ENCODE assay signal across 21 cellular contexts in the genomic region with DNA sequence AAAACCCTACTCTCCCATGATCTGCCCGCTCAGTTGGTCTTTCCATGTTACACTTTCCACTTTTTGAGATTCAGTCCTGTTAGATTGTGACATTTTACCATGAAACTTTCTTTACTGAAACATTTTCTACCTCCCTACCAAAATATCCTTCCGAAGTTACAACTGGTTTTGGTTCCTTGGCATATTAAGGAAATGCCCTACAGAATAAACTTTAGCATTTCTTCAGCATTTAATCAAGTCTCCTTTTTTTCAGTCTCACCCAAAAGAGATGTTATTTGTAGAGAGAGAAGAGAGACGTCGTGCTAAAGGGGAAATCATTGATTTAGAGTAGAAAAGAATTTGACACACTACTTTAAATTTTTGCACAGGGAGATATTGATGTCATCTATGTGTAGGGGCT. TPM values are rescaled to one million over a fixed set of nuclear protein-coding genes. Genes with fewer than 3 reads are reported as not detected.
"Had no signal": no experiment of that assay in that cellular context is flagged by ENCODE, and none has a peak within 500 bp of the region (broad histone marks: within the 10 kb centered on the region; RNA-seq: fewer than 3 reads in every experiment).

No MANE protein-coding gene starts in this region.

- H3K36me3 ChIP-seq: gastrocnemius medialis, heart left ventricle, lower lobe of right lung, neutrophil, pancreas, spleen, thoracic aorta, tibial nerve, upper lobe of right lung, uterus had no signal

- H3K4me1 ChIP-seq: uterus had no signal

- H3K4me3 Mint-ChIP-seq: naive thymus-derived CD8-positive, alpha-beta T cell; stimulated activated naive B cell treated with anti-CD40 and anti-IgM and Interleukin-4, amounts not matched to agents 10 μg/mL and 1 μg/mL and 100 μg/mL, for 72 hours; stimulated activated naive CD8-positive, alpha-beta T cell treated with anti-CD3 and anti-CD28 coated beads, Interleukin-15, Interleukin-2, amounts not matched to agents 100 ng/mL and 50 ng/mL, for 24 hours had no signal

- H3K27ac Mint-ChIP-seq: naive thymus-derived CD8-positive, alpha-beta T cell; stimulated activated naive CD8-positive, alpha-beta T cell treated with anti-CD3 and anti-CD28 coated beads, Interleukin-15, Interleukin-2, amounts not matched to agents 100 ng/mL and 50 ng/mL, for 24 hours had no signal

- H3K9me3 ChIP-seq: gastrocnemius medialis, heart left ventricle, lower lobe of right lung, neutrophil, pancreas, spleen, thoracic aorta, tibial nerve, upper lobe of right lung, uterus had no signal

- H3K27ac ChIP-seq: epithelial cell of prostate, gastrocnemius medialis, heart left ventricle, hepatocyte, lower lobe of right lung, neutrophil, pancreas, skin epidermis, spleen, thoracic aorta, tibial nerve, upper lobe of right lung, uterus had no signal

- DNase-seq: cortex of kidney; effector CD4-positive, alpha-beta T cell; foreskin fibroblast; gastrocnemius medialis; heart left ventricle; left ventricle myocardium superior; naive thymus-derived CD8-positive, alpha-beta T cell; spleen; stimulated activated naive B cell treated with anti-CD40 and anti-IgM and Interleukin-4, amounts not matched to agents 10 μg/mL and 1 μg/mL and 100 μg/mL, for 72 hours; upper lobe of right lung; uterus had no signal

- ATAC-seq: gastrocnemius medialis; left ventricle myocardium superior; naive thymus-derived CD8-positive, alpha-beta T cell; stimulated activated naive B cell treated with anti-CD40 and anti-IgM and Interleukin-4, amounts not matched to agents 10 μg/mL and 1 μg/mL and 100 μg/mL, for 72 hours had no signal

- H3K4me3 ChIP-seq: gastrocnemius medialis, heart left ventricle, hepatocyte, lower lobe of right lung, pancreas, skin epidermis, spleen, thoracic aorta, tibial nerve, upper lobe of right lung, uterus had no signal

RNA-seq across cellular contexts. Expression of a gene that starts 9.7 kb away (rescaled TPM):
- polyA plus RNA-seq: heart left ventricle; keratinocyte; naive thymus-derived CD8-positive, alpha-beta T cell; pancreas had no signal
